In genomic region chr18:30992231-30992630, GRCh38 we compare ENCODE assay signal across 20 cellular contexts. TPM values are rescaled to one million over a fixed set of nuclear protein-coding genes. Genes with fewer than 3 reads are reported as not detected.
DNase-seq lines count a peak whose midpoint lies in the region; ATAC-seq and TF ChIP-seq lines count a peak whose summit lies in the region.
"Had no signal": no experiment of that assay in that cellular context is flagged by ENCODE, and none has a peak within 500 bp of the region (broad histone marks: within the 10 kb centered on the region; RNA-seq: fewer than 3 reads in every experiment).

No MANE protein-coding gene starts in this region.

- H3K27ac Mint-ChIP-seq in natural killer cell treated with Interleukin-12 subunit alpha and Interleukin-12 subunit beta and Interleukin-15 and Interleukin-18, amount 100 ng/mL, for 72 hours, result no peak overlapping the region
- H3K27ac Mint-ChIP-seq: CD4-positive, CD25-positive, alpha-beta regulatory T cell; H9 had no signal

- no peaks in the 10 kb centered on the region for H3K4me1 Mint-ChIP-seq in natural killer cell treated with Interleukin-12 subunit alpha and Interleukin-12 subunit beta and Interleukin-15 and Interleukin-18, amount 100 ng/mL, for 72 hours (ENCODE audit: low read depth in 2 of 2)
- H3K4me1 Mint-ChIP-seq in activated T-cell treated with anti-CD3 and anti-CD28 coated beads, Interleukin-2, amount 50 U/mL, for 4 hours (ENCODE audit: low read depth), result no peaks in the 10 kb centered on the region
- H3K4me1 Mint-ChIP-seq: CD4-positive, CD25-positive, alpha-beta regulatory T cell had no signal

- no peak overlapping the region for H3K27ac ChIP-seq in right cardiac atrium (ENCODE audit: low read length)
- H3K27ac ChIP-seq: BLaER1 treated with 17β-estradiol and CSF1 and Interleukin-3, amounts not matched to agents 10 nM and 100 nM had no signal

- H3K4me3 Mint-ChIP-seq in natural killer cell treated with Interleukin-12 subunit alpha and Interleukin-12 subunit beta and Interleukin-15 and Interleukin-18, amount 100 ng/mL, for 72 hours, result no peak overlapping the region
- no peak overlapping the region for H3K4me3 Mint-ChIP-seq in activated T-cell treated with anti-CD3 and anti-CD28 coated beads, Interleukin-2, amount 50 U/mL, for 4 hours
- H3K4me3 Mint-ChIP-seq: CD4-positive, CD25-positive, alpha-beta regulatory T cell; H9 had no signal

- DNase-seq in ELR (ENCODE audit: low read depth), result peak; percentile 37
- peak; percentile 22 for DNase-seq in RKO (ENCODE audit: low spot score)
- peak; percentile 93 for DNase-seq in epithelial cell of esophagus (ENCODE audit: low read depth)
- peak; percentile 7 for DNase-seq in kidney glomerular epithelial cell (lab: John Stamatoyannopoulos, UW)
- DNase-seq in natural killer cell treated with Interleukin-12 subunit alpha and Interleukin-12 subunit beta and Interleukin-15 and Interleukin-18, amount 100 ng/mL, for 72 hours (ENCODE audit: low spot score), result no peak
- DNase-seq in right cardiac atrium, result no peak
- no peak for DNase-seq in hippocampal formation (lab: John Stamatoyannopoulos, UW)
- no peak for DNase-seq in activated T-cell treated with anti-CD3 and anti-CD28 coated beads, Interleukin-2, amount 50 U/mL, for 4 hours
- DNase-seq: ACHN; Calu3; CD4-positive, CD25-positive, alpha-beta regulatory T cell; DMS 273 treated with DMSO at 0.1 percent for 48 hours; GOT3; H9 had no signal

- no peaks in the 10 kb centered on the region for H3K36me3 Mint-ChIP-seq in natural killer cell treated with Interleukin-12 subunit alpha and Interleukin-12 subunit beta and Interleukin-15 and Interleukin-18, amount 100 ng/mL, for 72 hours
- H3K36me3 Mint-ChIP-seq in activated T-cell treated with anti-CD3 and anti-CD28 coated beads, Interleukin-2, amount 50 U/mL, for 4 hours (ENCODE audit: insufficient read depth), result no peaks in the 10 kb centered on the region
- H3K36me3 Mint-ChIP-seq: CD4-positive, CD25-positive, alpha-beta regulatory T cell had no signal

- H3K27me3 Mint-ChIP-seq in natural killer cell treated with Interleukin-12 subunit alpha and Interleukin-12 subunit beta and Interleukin-15 and Interleukin-18, amount 100 ng/mL, for 72 hours, result no peaks in the 10 kb centered on the region
- H3K27me3 Mint-ChIP-seq in activated T-cell treated with anti-CD3 and anti-CD28 coated beads, Interleukin-2, amount 50 U/mL, for 4 hours (ENCODE audit: low read depth), result no peaks in the 10 kb centered on the region
- H3K27me3 Mint-ChIP-seq: CD4-positive, CD25-positive, alpha-beta regulatory T cell had no signal

- 75% methylated on average over 2 of the region's 2 CpGs for WGBS in right cardiac atrium

- peaks cover 3% of the 10 kb centered on the region for H3K9me3 Mint-ChIP-seq in natural killer cell treated with Interleukin-12 subunit alpha and Interleukin-12 subunit beta and Interleukin-15 and Interleukin-18, amount 100 ng/mL, for 72 hours
- H3K9me3 Mint-ChIP-seq in activated T-cell treated with anti-CD3 and anti-CD28 coated beads, Interleukin-2, amount 50 U/mL, for 4 hours, result peaks cover 2% of the 10 kb centered on the region
- H3K9me3 Mint-ChIP-seq: H9 had no signal

- H3K9me3 ChIP-seq in right cardiac atrium (ENCODE audit: control insufficient read depth, low read length), result no peaks in the 10 kb centered on the region
- H3K9me3 ChIP-seq: BLaER1 treated with 17β-estradiol and CSF1 and Interleukin-3, amounts not matched to agents 10 nM and 100 nM had no signal

- H3K27me3 ChIP-seq in right cardiac atrium (ENCODE audit: control insufficient read depth, insufficient read depth), result no peaks in the 10 kb centered on the region
- H3K27me3 ChIP-seq: BLaER1 treated with 17β-estradiol and CSF1 and Interleukin-3, amounts not matched to agents 10 nM and 100 nM had no signal

- intact Hi-C loops in right cardiac atrium (cut with DNase I), result no loop called here

- H3K4me3 ChIP-seq in epithelial cell of esophagus (ENCODE audit: low read length) (no peak overlapping the region), right cardiac atrium (ENCODE audit: low read length) (no peak overlapping the region)
- H3K4me3 ChIP-seq: BLaER1 treated with 17β-estradiol and CSF1 and Interleukin-3, amounts not matched to agents 10 nM and 100 nM; GM12878 had no signal

- TF ChIP-seq CTCF in epithelial cell of esophagus (IDR thresholded peaks at IDR 0.05; ENCODE audit: insufficient read depth, low read depth, low read length, missing control alignments), result no peak

- no peak for ATAC-seq in natural killer cell treated with Interleukin-12 subunit alpha and Interleukin-12 subunit beta and Interleukin-15 and Interleukin-18, amount 100 ng/mL, for 72 hours
- no peak for ATAC-seq in right cardiac atrium
- ATAC-seq in activated T-cell treated with anti-CD3 and anti-CD28 coated beads, Interleukin-2, amount 50 U/mL, for 4 hours, result no peak
- ATAC-seq: GM12878, HepG2 had no signal

- no peaks in the 10 kb centered on the region for H3K4me1 ChIP-seq in right cardiac atrium (ENCODE audit: control insufficient read depth, insufficient read depth, low read length)

RNA-seq across cellular contexts. Expression of gene DSC3, which starts 50.3 kb away (rescaled TPM):
- not detected for total RNA-seq in natural killer cell treated with Interleukin-12 subunit alpha and Interleukin-12 subunit beta and Interleukin-15 and Interleukin-18, amount 100 ng/mL, for 72 hours
- total RNA-seq in right cardiac atrium, result under 1 TPM; 0.03 to 0.18 (median 0.11) TPM
- 0.16 TPM for polyA plus RNA-seq in right cardiac atrium
- not detected for total RNA-seq in activated T-cell treated with anti-CD3 and anti-CD28 coated beads, Interleukin-2, amount 50 U/mL, for 4 hours
- total RNA-seq: A172; CD4-positive, CD25-positive, alpha-beta regulatory T cell; Daoy; G401 had no signal
- polyA plus RNA-seq: CD4-positive, CD25-positive, alpha-beta regulatory T cell had no signal

Comparison
In these comparisons a context has a peak if more than half of its experiments do, and no peak if none do; other contexts are left out.
1. DNase-seq: peak in ELR (single experiment), RKO (single experiment), epithelial cell of esophagus (single experiment) and kidney glomerular epithelial cell (single experiment); none in natural killer cell treated with Interleukin-12 subunit alpha and Interleukin-12 subunit beta and Interleukin-15 and Interleukin-18, amount 100 ng/mL, for 72 hours (single experiment), right cardiac atrium (0 of 3), hippocampal formation (0 of 2) and activated T-cell treated with anti-CD3 and anti-CD28 coated beads, Interleukin-2, amount 50 U/mL, for 4 hours (single experiment).